9 cellular contexts compared by ENCODE assay signal in genomic region chr2:240991378-240992263, GRCh38. TPM values are rescaled to one million over a fixed set of nuclear protein-coding genes. Genes with fewer than 3 reads are reported as not detected.
DNase-seq lines count a peak whose midpoint lies in the region; ATAC-seq, FAIRE-seq and TF ChIP-seq lines count a peak whose summit lies in the region.
"Had no signal": no experiment of that assay in that cellular context is flagged by ENCODE, and none has a peak within 500 bp of the region (broad histone marks: within the 10 kb centered on the region; RNA-seq: fewer than 3 reads in every experiment).

No MANE protein-coding gene starts in this region.

- H3K79me1 ChIP-seq in H9 (ENCODE audit: insufficient read depth, low read depth, low read length, poor library complexity, severe bottlenecking) = no peaks in the 10 kb centered on the region

- no peaks in the 10 kb centered on the region for H3K27me3 Mint-ChIP-seq in H9 (ENCODE audit: low read depth)
- peaks cover 9% of the 10 kb centered on the region for H3K27me3 Mint-ChIP-seq in neural progenitor cell (ENCODE audit: insufficient read depth, low read depth)

- H4K91ac ChIP-seq in H9 (ENCODE audit: insufficient read length, low read depth, low read length) = no peak overlapping the region

- H3K23ac ChIP-seq in H9 (ENCODE audit: insufficient read length, low read depth, low read length) = no peak overlapping the region

- peak; percentile 82 for FAIRE-seq in RCC 7860 (lab: Jason Lieb, UNC)

- no peak overlapping the region for H2BK120ac ChIP-seq in H9 (ENCODE audit: low read depth, low read length, poor library complexity, severe bottlenecking)

- no peak overlapping the region for H2AK5ac ChIP-seq in H9 (ENCODE audit: insufficient read length, low read length)

- no peak for TF ChIP-seq CTCF in H9 (conservative IDR thresholded peaks at IDR 0.05)
- no peak for TF ChIP-seq CTCF in neural progenitor cell (IDR thresholded peaks at IDR 0.05)

- DNase-seq in H9 (peak; percentile 42), RCC 7860 (ENCODE audit: low spot score) (peak; percentile 79), neural progenitor cell (ENCODE audit: low spot score) (no peak), AML-193 (lab: John Stamatoyannopoulos, UW) (no peak)
- DNase-seq in stimulated activated CD4-positive, alpha-beta T cell treated with anti-CD3 and anti-CD28 coated beads, Interleukin-2, amount 100 ng/mL, for 48 hours = no peak
- DNase-seq: naive B cell had no signal

- H3K56ac ChIP-seq in H9 (ENCODE audit: insufficient read length, low read depth, low read length) = no peak overlapping the region

- H2BK5ac ChIP-seq in H9 (ENCODE audit: insufficient read length, low read length) = no peak overlapping the region

- H3K27me3 ChIP-seq in H9 (ENCODE audit: insufficient read depth, low read length) (no peaks in the 10 kb centered on the region), neural progenitor cell (peaks cover 4% of the 10 kb centered on the region)

- H3K36me3 ChIP-seq in neural progenitor cell = no peaks in the 10 kb centered on the region

- H3K4me3 Mint-ChIP-seq in H9 (no peak overlapping the region), neural progenitor cell (no peak overlapping the region)

- H3K4me2 ChIP-seq in H9 (ENCODE audit: insufficient read depth, insufficient read length, low read length) = no peak overlapping the region
- H3K4me2 ChIP-seq in neural progenitor cell = no peak overlapping the region

- H3F3A ChIP-seq in neural progenitor cell (ENCODE audit: low read depth) = no peaks in the 10 kb centered on the region

- H3K4me1 Mint-ChIP-seq in H9 (no peaks in the 10 kb centered on the region), neural progenitor cell (peaks cover 13% of the 10 kb centered on the region)

- ATAC-seq in esophagus mucosa = peak; percentile 79
- no peak for ATAC-seq in GM21619 (IDR thresholded peaks at IDR 0.05; ENCODE audit: unreplicated experiment)
- ATAC-seq in GM21737 (IDR thresholded peaks at IDR 0.05; ENCODE audit: unreplicated experiment) = no peak

- no peaks in the 10 kb centered on the region for H3K79me2 ChIP-seq in H9 (ENCODE audit: insufficient read depth, low read length)
- H3K79me2 ChIP-seq in neural progenitor cell (ENCODE audit: low read depth) = no peaks in the 10 kb centered on the region

- WGBS in H9 (ENCODE audit: extremely low coverage, insufficient read length, low lambda C conversion rate) = no CpG with 5 or more reads among the region's 33 CpGs

- H3K9me3 Mint-ChIP-seq in H9 (no peaks in the 10 kb centered on the region), neural progenitor cell (no peaks in the 10 kb centered on the region)

- H3K4me1 ChIP-seq in H9 (ENCODE audit: insufficient read depth, low read length) = no peaks in the 10 kb centered on the region
- H3K4me1 ChIP-seq in neural progenitor cell = peaks cover 4% of the 10 kb centered on the region

- H4K8ac ChIP-seq in H9 (replicated peaks; ENCODE audit: insufficient read length, low read depth, low read length) = no peak overlapping the region

- no peaks in the 10 kb centered on the region for H3K23me2 ChIP-seq in H9 (ENCODE audit: insufficient read length, low read depth, low read length, poor library complexity, severe bottlenecking)

- H3K4ac ChIP-seq in H9 (ENCODE audit: low read depth, low read length) = no peak overlapping the region

- no peak overlapping the region for H3T11ph ChIP-seq in H9 (ENCODE audit: low read length)

- no peaks in the 10 kb centered on the region for H3K9me3 ChIP-seq in H9 (ENCODE audit: control insufficient read depth, low read depth, low read length)
- no peaks in the 10 kb centered on the region for H3K9me3 ChIP-seq in neural progenitor cell (ENCODE audit: low read depth)

- H3K27ac Mint-ChIP-seq in H9 (no peak overlapping the region), neural progenitor cell (peak overlapping the region; percentile 69)
- H3K27ac Mint-ChIP-seq: naive B cell had no signal

- H4K5ac ChIP-seq in H9 (ENCODE audit: insufficient read length, low read depth, low read length) = no peak overlapping the region

- H3K4me3 ChIP-seq in neural progenitor cell = no peak overlapping the region

- H3K36me3 Mint-ChIP-seq in H9 (ENCODE audit: insufficient read depth in 1 of 3, low read depth in 3 of 3) = no peaks in the 10 kb centered on the region
- no peaks in the 10 kb centered on the region for H3K36me3 Mint-ChIP-seq in neural progenitor cell
- H3K36me3 Mint-ChIP-seq: naive B cell had no signal

- no peak overlapping the region for H2AFZ ChIP-seq in H9 (ENCODE audit: low read length)
- H2AFZ ChIP-seq in neural progenitor cell (replicated peaks) = no peak overlapping the region

- no peak overlapping the region for H2BK12ac ChIP-seq in H9 (ENCODE audit: insufficient read length, low read depth, low read length)

- H4K20me1 ChIP-seq in H9 (ENCODE audit: control insufficient read depth, insufficient read depth, insufficient read length) = no peaks in the 10 kb centered on the region
- H4K20me1 ChIP-seq in neural progenitor cell (ENCODE audit: low read depth) = no peaks in the 10 kb centered on the region

- H3K18ac ChIP-seq in H9 (ENCODE audit: insufficient read length, low read depth, low read length) = no peak overlapping the region

- H3K14ac ChIP-seq in H9 (ENCODE audit: insufficient read depth, low read length) = no peak overlapping the region

- no peak overlapping the region for H2BK15ac ChIP-seq in H9 (ENCODE audit: low read depth, low read length)

- H3K9ac ChIP-seq in H9 (ENCODE audit: extremely low read depth, insufficient read length, low read length) = no peak overlapping the region
- no peak overlapping the region for H3K9ac ChIP-seq in neural progenitor cell

- H3K27ac ChIP-seq in H9 (ENCODE audit: insufficient read length, low read depth, low read length) (no peak overlapping the region), neural progenitor cell (no peak overlapping the region)

- no peak overlapping the region for H2BK20ac ChIP-seq in H9 (ENCODE audit: low read depth, low read length, poor library complexity, severe bottlenecking)

RNA-seq across cellular contexts. Expression of gene SNED1, which starts 6.8 kb away (rescaled TPM):
- total RNA-seq in H9 (2021) (1.8 and 2.5 TPM in 2 replicates), esophagus mucosa (3.9 TPM), neural progenitor cell (ENCODE audit: low replicate concordance) (0.11 and 0.31 TPM in 2 replicates)

Comparison
In these comparisons a context has a peak if more than half of its experiments do, and no peak if none do; other contexts are left out.
1. DNase-seq: peak in H9 (single experiment) and RCC 7860 (single experiment); none in neural progenitor cell (single experiment), stimulated activated CD4-positive, alpha-beta T cell treated with anti-CD3 and anti-CD28 coated beads, Interleukin-2, amount 100 ng/mL, for 48 hours (0 of 2) and AML-193 (0 of 2).